15 cellular contexts compared by ENCODE assay signal in the genomic region with DNA sequence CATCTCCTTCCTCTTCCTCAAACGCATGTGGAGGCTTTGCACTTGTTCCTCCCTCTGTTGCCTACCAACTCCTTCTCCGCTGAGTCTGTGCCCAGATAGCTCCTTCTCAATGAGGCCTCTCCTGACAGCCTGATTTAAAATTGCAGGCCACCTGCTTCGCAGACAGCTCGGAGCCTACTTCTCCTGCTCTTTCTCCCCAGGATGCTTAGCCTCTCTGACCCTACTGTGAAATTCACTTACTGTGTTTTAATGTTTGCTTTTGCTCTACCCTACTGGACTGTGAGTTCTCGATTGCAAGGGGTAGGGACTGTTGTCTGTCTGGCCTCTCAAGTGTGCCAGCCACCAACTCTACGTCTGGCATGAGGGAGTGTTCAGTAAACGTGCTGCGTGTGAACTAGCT.
DNase-seq lines count a peak whose midpoint lies in the region; ATAC-seq and TF ChIP-seq lines count a peak whose summit lies in the region.
"Had no signal": no experiment of that assay in that cellular context is flagged by ENCODE, and none has a peak within 500 bp of the region (broad histone marks: within the 10 kb centered on the region; RNA-seq: fewer than 3 reads in every experiment).

No MANE protein-coding gene starts in this region.

- no peaks in the 10 kb centered on the region for H3K27me3 Mint-ChIP-seq in endodermal cell (ENCODE audit: insufficient read depth)
- no peaks in the 10 kb centered on the region for H3K27me3 Mint-ChIP-seq in activated CD4-positive, alpha-beta T cell treated with anti-CD3 and anti-CD28 coated beads, Interleukin-2, amount 10 ng/mL, durations not matched to agents 7 days and 5 days
- H3K27me3 Mint-ChIP-seq: activated CD4-positive, alpha-beta T cell treated with anti-CD3 and anti-CD28 coated beads, Interleukin-2, amount 10 ng/mL, durations not matched to agents 24 days and 14 days; naive thymus-derived CD8-positive, alpha-beta T cell had no signal

- H3K36me3 ChIP-seq in BE2C (no peaks in the 10 kb centered on the region), endodermal cell (ENCODE audit: control insufficient read depth, insufficient read depth, low read length) (no peaks in the 10 kb centered on the region)
- H3K36me3 ChIP-seq: tibial nerve had no signal

- H3K9me3 Mint-ChIP-seq in endodermal cell, result no peaks in the 10 kb centered on the region
- no peaks in the 10 kb centered on the region for H3K9me3 Mint-ChIP-seq in activated CD4-positive, alpha-beta T cell treated with anti-CD3 and anti-CD28 coated beads, Interleukin-2, amount 10 ng/mL, durations not matched to agents 7 days and 5 days
- H3K9me3 Mint-ChIP-seq: activated CD4-positive, alpha-beta T cell treated with anti-CD3 and anti-CD28 coated beads, Interleukin-2, amount 10 ng/mL, durations not matched to agents 24 days and 14 days; naive thymus-derived CD8-positive, alpha-beta T cell had no signal

- H3K4me3 ChIP-seq in BE2C (ENCODE audit: low read depth, low read length) (no peak overlapping the region), endodermal cell (ENCODE audit: low read length) (no peak overlapping the region)
- H3K4me3 ChIP-seq: tibial nerve had no signal

- H3K27me3 ChIP-seq in BE2C (no peaks in the 10 kb centered on the region), endodermal cell (ENCODE audit: control insufficient read depth, insufficient read depth, low read length, poor library complexity, severe bottlenecking) (no peaks in the 10 kb centered on the region)
- H3K27me3 ChIP-seq: tibial nerve had no signal

- peak overlapping the region; percentile 54 for H3K27ac ChIP-seq in endodermal cell (ENCODE audit: low read depth, low read length)
- H3K27ac ChIP-seq: tibial nerve had no signal

- H3K4me3 Mint-ChIP-seq in endodermal cell, result no peak overlapping the region
- H3K4me3 Mint-ChIP-seq in activated CD4-positive, alpha-beta T cell treated with anti-CD3 and anti-CD28 coated beads, Interleukin-2, amount 10 ng/mL, durations not matched to agents 7 days and 5 days, result no peak overlapping the region
- H3K4me3 Mint-ChIP-seq: activated CD4-positive, alpha-beta T cell treated with anti-CD3 and anti-CD28 coated beads, Interleukin-2, amount 10 ng/mL, durations not matched to agents 24 days and 14 days; naive thymus-derived CD8-positive, alpha-beta T cell had no signal

- no peaks in the 10 kb centered on the region for H3K36me3 Mint-ChIP-seq in endodermal cell (ENCODE audit: low read depth)
- no peaks in the 10 kb centered on the region for H3K36me3 Mint-ChIP-seq in activated CD4-positive, alpha-beta T cell treated with anti-CD3 and anti-CD28 coated beads, Interleukin-2, amount 10 ng/mL, durations not matched to agents 7 days and 5 days (ENCODE audit: low read depth)
- H3K36me3 Mint-ChIP-seq: naive thymus-derived CD8-positive, alpha-beta T cell had no signal

- H3K4me1 ChIP-seq in BE2C, result peaks cover 62% of the 10 kb centered on the region
- peaks cover 6% of the 10 kb centered on the region for H3K4me1 ChIP-seq in endodermal cell (ENCODE audit: control insufficient read depth, insufficient read depth, low read length)

- 87 to 92% methylated on average over 8 of the region's 8 CpGs for WGBS in endodermal cell (ENCODE audit: insufficient coverage in 1 of 2, insufficient read length in 1 of 2), 2 experiments

- TF ChIP-seq CTCF in BE2C (IDR thresholded peaks at IDR 0.05; ENCODE audit: low read depth, low read length) (no peak), endodermal cell (conservative IDR thresholded peaks at IDR 0.05) (no peak)

- POLR2A ChIA-PET in activated CD4-positive, alpha-beta T cell treated with anti-CD3 and anti-CD28 coated beads, Interleukin-2, amount 10 ng/mL, durations not matched to agents 7 days and 5 days (lab: Charles Lee), result no interaction called here

- CTCF ChIA-PET in activated CD4-positive, alpha-beta T cell treated with anti-CD3 and anti-CD28 coated beads, Interleukin-2, amount 10 ng/mL, durations not matched to agents 7 days and 5 days (lab: Charles Lee), result interaction anchor here (1.7 to 2.1 kb wide), 2 partner anchors 11 to 24 kb away, joined by 4 to 5 read pairs; no protein-coding TSS in a partner anchor

- no peak overlapping the region for H3K9ac ChIP-seq in endodermal cell (ENCODE audit: extremely low read depth, low read length, poor library complexity, severe bottlenecking)

- no peak overlapping the region for H3K27ac Mint-ChIP-seq in endodermal cell
- H3K27ac Mint-ChIP-seq in activated CD4-positive, alpha-beta T cell treated with anti-CD3 and anti-CD28 coated beads, Interleukin-2, amount 10 ng/mL, durations not matched to agents 7 days and 5 days, result no peak overlapping the region
- H3K27ac Mint-ChIP-seq: activated CD4-positive, alpha-beta T cell treated with anti-CD3 and anti-CD28 coated beads, Interleukin-2, amount 10 ng/mL, durations not matched to agents 24 days and 14 days had no signal

- H3K9me3 ChIP-seq in BE2C, result no peaks in the 10 kb centered on the region
- no peaks in the 10 kb centered on the region for H3K9me3 ChIP-seq in endodermal cell (ENCODE audit: control insufficient read depth, low read length)
- H3K9me3 ChIP-seq: tibial nerve had no signal

- ATAC-seq in GM18498 (IDR thresholded peaks at IDR 0.05; ENCODE audit: unreplicated experiment), result no peak
- no peak for ATAC-seq in HG02588 (IDR thresholded peaks at IDR 0.05; ENCODE audit: unreplicated experiment)
- ATAC-seq: naive thymus-derived CD8-positive, alpha-beta T cell had no signal

- H3K4me1 Mint-ChIP-seq in endodermal cell, result peaks cover 15% of the 10 kb centered on the region
- peaks cover under 1% of the 10 kb centered on the region for H3K4me1 Mint-ChIP-seq in activated CD4-positive, alpha-beta T cell treated with anti-CD3 and anti-CD28 coated beads, Interleukin-2, amount 10 ng/mL, durations not matched to agents 7 days and 5 days
- H3K4me1 Mint-ChIP-seq: activated CD4-positive, alpha-beta T cell treated with anti-CD3 and anti-CD28 coated beads, Interleukin-2, amount 10 ng/mL, durations not matched to agents 24 days and 14 days had no signal

- DNase-seq in BE2C, result peak; percentile 39
- DNase-seq in NCI-H1092 (lab: John Stamatoyannopoulos, UW), result peak; percentile 67
- DNase-seq in NCI-H526 (lab: John Stamatoyannopoulos, UW), result peak; percentile 49 to 59
- DNase-seq in endodermal cell, result no peak
- no peak for DNase-seq in erythroblast (lab: John Stamatoyannopoulos, UW)
- DNase-seq in activated CD4-positive, alpha-beta T cell treated with anti-CD3 and anti-CD28 coated beads, Interleukin-2, amount 10 ng/mL, durations not matched to agents 7 days and 5 days, result no peak
- DNase-seq: activated CD4-positive, alpha-beta T cell treated with anti-CD3 and anti-CD28 coated beads, Interleukin-2, amount 10 ng/mL, durations not matched to agents 24 days and 14 days; activated effector memory CD4-positive, alpha-beta T cell treated with anti-CD3 and anti-CD28 coated beads, Interleukin-2, amount 50 U/mL, for 16 hours; central memory CD4-positive, alpha-beta T cell; islet precursor cell; naive thymus-derived CD8-positive, alpha-beta T cell; SHP77 treated with DMSO at 0.1 percent for 48 hours had no signal

- no peak for TF ChIP-seq POLR2A in erythroblast (IDR thresholded peaks at IDR 0.05; ENCODE audit: low read length)

Comparison
In these comparisons a context has a peak if more than half of its experiments do, and no peak if none do; other contexts are left out.
1. DNase-seq: peak in BE2C (single experiment), NCI-H1092 (single experiment) and NCI-H526 (2 of 2); none in endodermal cell (single experiment), erythroblast (0 of 2) and activated CD4-positive, alpha-beta T cell treated with anti-CD3 and anti-CD28 coated beads, Interleukin-2, amount 10 ng/mL, durations not matched to agents 7 days and 5 days (single experiment).